ENCODE assay signal across 8 cellular contexts in genomic region chr12:26239508-26240328, GRCh38. TPM values are rescaled to one million over a fixed set of nuclear protein-coding genes. Genes with fewer than 3 reads are reported as not detected.
DNase-seq lines count a peak whose midpoint lies in the region; ATAC-seq, FAIRE-seq and TF ChIP-seq lines count a peak whose summit lies in the region.

No MANE protein-coding gene starts in this region.

- DNase-seq in HTR-8/SVneo (ENCODE audit: insufficient read length, low spot score) (peak; percentile 22), ascending aorta (ENCODE audit: low spot score in 2 of 2) (peak; percentile 52 to 88), inferior parietal cortex (ENCODE audit: extremely low spot score) (peak; percentile 66), thoracic aorta (ENCODE audit: low spot score) (peak; percentile 57), left lobe of liver (ENCODE audit: low spot score) (no peak)
- DNase-seq in stimulated activated naive CD8-positive, alpha-beta T cell treated with anti-CD3 and anti-CD28 coated beads, Interleukin-15, Interleukin-2, amounts not matched to agents 100 U/mL and 50 U/mL, for 24 hours: no peak

- no peak overlapping the region for H3K4me3 ChIP-seq in ascending aorta
- no peak overlapping the region for H3K4me3 ChIP-seq in thoracic aorta

- H3K36me3 ChIP-seq in ascending aorta (no peaks in the 10 kb centered on the region), thoracic aorta (no peaks in the 10 kb centered on the region)

- ATAC-seq in thoracic aorta (ENCODE audit: insufficient number of reproducible peaks, low FRiP score, low read depth) (peak; percentile 94), HG03521 (IDR thresholded peaks at IDR 0.05; ENCODE audit: unreplicated experiment) (no peak), HG03025 (IDR thresholded peaks at IDR 0.05; ENCODE audit: low FRiP score, unreplicated experiment) (no peak), left lobe of liver (no peak)
- no peak for ATAC-seq in stimulated activated naive CD8-positive, alpha-beta T cell treated with anti-CD3 and anti-CD28 coated beads, Interleukin-15, Interleukin-2, amounts not matched to agents 100 U/mL and 50 U/mL, for 24 hours

- no peaks in the 10 kb centered on the region for H3K4me1 ChIP-seq in ascending aorta
- peaks cover 6 to 21% of the 10 kb centered on the region in 2 donors for H3K4me1 ChIP-seq in thoracic aorta (ENCODE audit: control insufficient read depth in 1 of 2, low read depth in 2 of 2)

- H3K27me3 ChIP-seq in ascending aorta (no peaks in the 10 kb centered on the region), thoracic aorta (replicated peaks; ENCODE audit: insufficient read depth) (no peaks in the 10 kb centered on the region)

- TF ChIP-seq CTCF in ascending aorta (IDR thresholded peaks at IDR 0.05): no peak
- no peak for TF ChIP-seq CTCF in thoracic aorta (IDR thresholded peaks at IDR 0.05)

- no peaks in the 10 kb centered on the region for H3K9me3 ChIP-seq in ascending aorta
- H3K9me3 ChIP-seq in thoracic aorta: no peaks in the 10 kb centered on the region

- peak; percentile 48 for FAIRE-seq in HTR-8/SVneo (lab: Jason Lieb, UNC)

- intact Hi-C loops in ascending aorta (cut with DNase I): loop anchor here (1.0 to 5.0 kb wide), 3 partner anchors 41 to 60 kb away; no protein-coding TSS in a partner anchor

- peak overlapping the region; percentile 62 to 75 for H3K27ac ChIP-seq in ascending aorta
- H3K27ac ChIP-seq in thoracic aorta: peak overlapping the region; percentile 67 to 73

RNA-seq across cellular contexts. Expression of gene SSPN, which starts 44.3 kb away (rescaled TPM):
- total RNA-seq in ascending aorta: 56.3 TPM
- 10 to 100 TPM; 36.7 to 50.9 TPM for total RNA-seq in thoracic aorta
- 0.58 TPM for total RNA-seq in left lobe of liver

Comparison
In these comparisons a context has a peak if more than half of its experiments do, and no peak if none do; other contexts are left out.
1. DNase-seq: peak in HTR-8/SVneo (single experiment), ascending aorta (2 of 2), inferior parietal cortex (single experiment) and thoracic aorta (single experiment); none in left lobe of liver (single experiment) and stimulated activated naive CD8-positive, alpha-beta T cell treated with anti-CD3 and anti-CD28 coated beads, Interleukin-15, Interleukin-2, amounts not matched to agents 100 U/mL and 50 U/mL, for 24 hours (single experiment).
2. RNA of gene SSPN, which starts 44.3 kb away (total RNA-seq): 56.3 TPM in ascending aorta (single experiment) and 36.7 to 50.9 TPM in thoracic aorta; 0.58 TPM in left lobe of liver (single experiment); every median in the first group is over 10 times any median in the second.